In genomic region chr6:127198549-127198948, GRCh38 we compare ENCODE assay signal across 1 cellular context.
TF ChIP-seq lines count a peak whose summit lies in the region.

No MANE protein-coding gene starts in this region.

TF ChIP-seq in HepG2, 621 proteins besides CTCF, POLR2A, EP300 and RAD21 (continued from another document):
- TF ChIP-seq ZNF646 (CRISPR knock-in tag; IDR thresholded peaks at IDR 0.05) (no peak), FOXP1 (IDR thresholded peaks at IDR 0.05) (no peak), FOXP1 (CRISPR knock-in tag; IDR thresholded peaks at IDR 0.05) (no peak), HIVEP1 (CRISPR knock-in tag; IDR thresholded peaks at IDR 0.05) (no peak), ATRX (CRISPR knock-in tag; IDR thresholded peaks at IDR 0.05; ENCODE audit: borderline replicate concordance) (no peak), SRSF1 (optimal IDR thresholded peaks at IDR 0.05; ENCODE audit: low read depth, low read length) (no peak)
